In genomic region chr4:155745984-155746383, GRCh38 we compare ENCODE assay signal across 18 cellular contexts. TPM values are rescaled to one million over a fixed set of nuclear protein-coding genes. Genes with fewer than 3 reads are reported as not detected.
DNase-seq lines count a peak whose midpoint lies in the region; TF ChIP-seq lines count a peak whose summit lies in the region.
"Had no signal": no experiment of that assay in that cellular context is flagged by ENCODE, and none has a peak within 500 bp of the region (broad histone marks: within the 10 kb centered on the region; RNA-seq: fewer than 3 reads in every experiment).

No MANE protein-coding gene starts in this region.

- H3K79me2 ChIP-seq in hepatocyte: no peaks in the 10 kb centered on the region

- in situ Hi-C loops in brain microvascular endothelial cell (cut with HindIII; ENCODE audit: low pct_ligation_motif_present, low sequenced_read_pairs) (no loop called here), G401 (cut with HindIII; ENCODE audit: low sequenced_read_pairs) (no loop called here)

- H2AK5ac ChIP-seq in neuronal stem cell (ENCODE audit: low read depth, low read length): no peak overlapping the region

- H2BK5ac ChIP-seq in neuronal stem cell (ENCODE audit: low read length): no peak overlapping the region

- WGBS in hepatocyte (ENCODE audit: low lambda C conversion rate, missing lambda C conversion rate): 76% methylated on average over 5 of the region's 5 CpGs
- no CpG with 5 or more reads among the region's 5 CpGs for WGBS in neuronal stem cell (ENCODE audit: extremely low coverage in 2 of 2, insufficient read length in 2 of 2, insufficient replicate concordance in 1 of 2), 2 donors

- H3K27me3 ChIP-seq in brain microvascular endothelial cell (replicated peaks) (no peaks in the 10 kb centered on the region), hepatocyte (no peaks in the 10 kb centered on the region), neuronal stem cell (ENCODE audit: control insufficient read depth in 3 of 3, insufficient read depth in 3 of 3, low read depth in 1 of 3, low read length in 3 of 3) (no peaks in the 10 kb centered on the region)
- H3K27me3 ChIP-seq: heart left ventricle, thyroid gland had no signal

- TF ChIP-seq CTCF in brain microvascular endothelial cell (IDR thresholded peaks at IDR 0.05; ENCODE audit: low read depth, low read length, missing control alignments): no peak
- no peak for TF ChIP-seq CTCF in hepatocyte (IDR thresholded peaks at IDR 0.05; ENCODE audit: poor library complexity)

- H3K4me2 ChIP-seq in hepatocyte: no peak overlapping the region
- no peak overlapping the region for H3K4me2 ChIP-seq in neuronal stem cell (ENCODE audit: insufficient read depth, low read length, poor library complexity, severe bottlenecking)

- H3K4ac ChIP-seq in neuronal stem cell (ENCODE audit: low read length): no peak overlapping the region

- H3K9me2 ChIP-seq in hepatocyte (replicated peaks; ENCODE audit: insufficient read depth): no peaks in the 10 kb centered on the region

- no peak overlapping the region for H4K91ac ChIP-seq in neuronal stem cell (ENCODE audit: low read depth, low read length, poor library complexity)

- no peak overlapping the region for H4K8ac ChIP-seq in neuronal stem cell (ENCODE audit: low read depth, low read length)

- H3K9ac ChIP-seq in neuronal stem cell (ENCODE audit: low read depth, low read length, poor library complexity): no peak overlapping the region

- H3K27ac ChIP-seq in brain microvascular endothelial cell: no peak overlapping the region
- no peak overlapping the region for H3K27ac ChIP-seq in hepatocyte
- H3K27ac ChIP-seq in neuronal stem cell (replicated peaks; ENCODE audit: low read length): no peak overlapping the region
- H3K27ac ChIP-seq: C4-2B, heart left ventricle, thyroid gland had no signal

- H3K9me3 ChIP-seq in hepatocyte (ENCODE audit: low read depth) (no peaks in the 10 kb centered on the region), neuronal stem cell (replicated peaks in 1 of 2; ENCODE audit: control insufficient read depth in 2 of 2, insufficient read depth in 1 of 2, low read depth in 1 of 2, low read length in 2 of 2) (peaks cover 0 to 1% of the 10 kb centered on the region in 2 donors)
- H3K9me3 ChIP-seq: heart left ventricle, thyroid gland had no signal

- no peak overlapping the region for H2BK12ac ChIP-seq in neuronal stem cell (ENCODE audit: low read length)

- H2BK120ac ChIP-seq in neuronal stem cell (ENCODE audit: low read depth, low read length): no peak overlapping the region

- H4K20me1 ChIP-seq in hepatocyte (ENCODE audit: insufficient read depth, poor library complexity, severe bottlenecking): no peaks in the 10 kb centered on the region

- DNase-seq in HCEC 1CT (peak; percentile 60), brain microvascular endothelial cell (peak; percentile 1), hepatocyte (ENCODE audit: low spot score) (peak; percentile 9), stromal cell of bone marrow (ENCODE audit: low read depth) (peak; percentile 72), neuronal stem cell (ENCODE audit: low spot score) (no peak), amniotic stem cell (lab: John Stamatoyannopoulos, UW) (no peak), G401 (ENCODE audit: low spot score) (no peak)
- DNase-seq: activated T-cell treated with anti-CD3 and anti-CD28 coated beads, Interleukin-2, amount 50 U/mL, for 1 hour; cerebellar nuclear complex; DMS79; heart left ventricle; NCI-H2107; NCI-H69; stimulated activated CD4-positive, alpha-beta T cell treated with anti-CD3 and anti-CD28 coated beads, Interleukin-4, amount 100 ng/mL, for 4 hours; T1000; thyroid gland had no signal

- H3K4me1 ChIP-seq in hepatocyte (ENCODE audit: insufficient read depth): no peaks in the 10 kb centered on the region
- peaks cover 0 to 3% of the 10 kb centered on the region in 2 donors for H3K4me1 ChIP-seq in neuronal stem cell (ENCODE audit: control insufficient read depth in 2 of 2, insufficient read depth in 1 of 2, low read depth in 1 of 2, low read length in 2 of 2)
- H3K4me1 ChIP-seq: heart left ventricle, thyroid gland had no signal

- H2AFZ ChIP-seq in hepatocyte (no peak overlapping the region), neuronal stem cell (ENCODE audit: low read length) (no peak overlapping the region)

- no peak overlapping the region for H3K4me3 ChIP-seq in brain microvascular endothelial cell (ENCODE audit: low read depth, low read length)
- no peak overlapping the region for H3K4me3 ChIP-seq in hepatocyte
- H3K4me3 ChIP-seq in neuronal stem cell (ENCODE audit: low read length in 2 of 2): no peak overlapping the region
- H3K4me3 ChIP-seq: heart left ventricle, thyroid gland had no signal

- no peaks in the 10 kb centered on the region for H3K79me1 ChIP-seq in neuronal stem cell (ENCODE audit: low read depth, low read length)

- no peak overlapping the region for H3K23ac ChIP-seq in neuronal stem cell (ENCODE audit: low read depth, low read length, poor library complexity)

- no peak overlapping the region for H3K14ac ChIP-seq in neuronal stem cell (ENCODE audit: low read length)

- no peak overlapping the region for H3K18ac ChIP-seq in neuronal stem cell (ENCODE audit: low read length)

- no peak overlapping the region for H2BK15ac ChIP-seq in neuronal stem cell (ENCODE audit: low read length)

- no peaks in the 10 kb centered on the region for H3K36me3 ChIP-seq in brain microvascular endothelial cell (replicated peaks)
- no peaks in the 10 kb centered on the region for H3K36me3 ChIP-seq in hepatocyte (replicated peaks; ENCODE audit: insufficient read depth, low read depth)
- H3K36me3 ChIP-seq in neuronal stem cell (replicated peaks in 1 of 2; ENCODE audit: control insufficient read depth in 2 of 2, insufficient read depth in 2 of 2, low read length in 2 of 2): no peaks in the 10 kb centered on the region
- H3K36me3 ChIP-seq: heart left ventricle, thyroid gland had no signal

RNA-seq across cellular contexts. Expression of gene GUCY1B1, which starts 12.8 kb away (rescaled TPM):
- 15.0 and 16.7 TPM in 2 replicates for total RNA-seq in hepatocyte
- 6.2 and 8.6 TPM in 2 replicates for polyA plus RNA-seq in hepatocyte
- polyA plus RNA-seq in neuronal stem cell (2013, experiment 1 of 2): 14.6 TPM
- 14.3 TPM for polyA plus RNA-seq in neuronal stem cell (2013, experiment 2 of 2)
- 34.4 and 37.3 TPM in 2 replicates for total RNA-seq in G401 (2014; rRNA removed; shearing (Covaris generic))
- total RNA-seq: HepG2 had no signal
- polyA plus RNA-seq: HepG2 had no signal

Comparison
In these comparisons a context has a peak if more than half of its experiments do, and no peak if none do; other contexts are left out.
1. DNase-seq: peak in HCEC 1CT (single experiment), brain microvascular endothelial cell (single experiment), hepatocyte (single experiment) and stromal cell of bone marrow (single experiment); none in neuronal stem cell (single experiment), amniotic stem cell (single experiment) and G401 (single experiment).